Comparison of ENCODE assay signal across 15 cellular contexts in genomic region chr20:21523398-21523868, GRCh38. TPM values are rescaled to one million over a fixed set of nuclear protein-coding genes. Genes with fewer than 3 reads are reported as not detected.
DNase-seq lines count a peak whose midpoint lies in the region; ATAC-seq and TF ChIP-seq lines count a peak whose summit lies in the region.
"Had no signal": no experiment of that assay in that cellular context is flagged by ENCODE, and none has a peak within 500 bp of the region (broad histone marks: within the 10 kb centered on the region; RNA-seq: fewer than 3 reads in every experiment).

No MANE protein-coding gene starts in this region.

- H3K4me3 Mint-ChIP-seq in GM23338: peak overlapping the region; percentile 69
- H3K4me3 Mint-ChIP-seq in activated naive CD8-positive, alpha-beta T cell: peak overlapping the region; percentile 63

- 4% methylated on average over 14 of the region's 14 CpGs for WGBS in prostate gland

- H3K9me3 ChIP-seq in prostate gland: no peaks in the 10 kb centered on the region
- H3K9me3 ChIP-seq: esophagus squamous epithelium, testis had no signal

- H3K4me1 ChIP-seq in GM23338 (ENCODE audit: insufficient read depth) (peaks cover 56% of the 10 kb centered on the region), prostate gland (replicated peaks) (peaks cover 8% of the 10 kb centered on the region)
- H3K4me1 ChIP-seq: testis had no signal

- intact Hi-C loops in left colon (cut with DNase I, micrococcal nuclease): no loop called here
- intact Hi-C loops in prostate gland (cut with DNase I): no loop called here

- H3K36me3 ChIP-seq in GM23338 (ENCODE audit: insufficient read depth) (no peaks in the 10 kb centered on the region; the same call in 1 of the 2 replicates), prostate gland (no peaks in the 10 kb centered on the region)
- H3K36me3 ChIP-seq: esophagus squamous epithelium had no signal

- peaks cover 81% of the 10 kb centered on the region for H3K27me3 Mint-ChIP-seq in GM23338 (ENCODE audit: insufficient read depth, low read depth, poor library complexity)
- peaks cover 57% of the 10 kb centered on the region for H3K27me3 Mint-ChIP-seq in activated naive CD8-positive, alpha-beta T cell

- peaks cover 25% of the 10 kb centered on the region for H3F3A ChIP-seq in GM23338 (replicated peaks; ENCODE audit: low read depth)

- H4K20me1 ChIP-seq in GM23338 (replicated peaks; ENCODE audit: insufficient read depth): peaks cover 7% of the 10 kb centered on the region

- no peaks in the 10 kb centered on the region for H3K79me2 ChIP-seq in GM23338 (replicated peaks; ENCODE audit: insufficient read depth)

- peak overlapping the region; percentile 90 for H3K4me2 ChIP-seq in GM23338

- TF ChIP-seq POLR2A in prostate gland (IDR thresholded peaks at IDR 0.05): no peak

- DNase-seq in NCI-H2171 treated with DMSO at 0.1 percent for 48 hours (lab: John Stamatoyannopoulos, UW) (peak; percentile 71), NCI-H2171 (lab: John Stamatoyannopoulos, UW) (no peak), GM23338 (ENCODE audit: low spot score) (no peak), left colon (no peak), D341Med (ENCODE audit: low spot score) (no peak), prostate gland (ENCODE audit: low spot score) (no peak)
- DNase-seq: esophagus squamous epithelium, mammary epithelial cell, occipital lobe, OCI-M1, testis had no signal

- peak overlapping the region; percentile 66 for H3K4me3 ChIP-seq in GM23338
- no peak overlapping the region for H3K4me3 ChIP-seq in prostate gland
- H3K4me3 ChIP-seq: smooth muscle cell had no signal

- peaks cover 50% of the 10 kb centered on the region for H3K4me1 Mint-ChIP-seq in GM23338
- peaks cover 18% of the 10 kb centered on the region for H3K4me1 Mint-ChIP-seq in activated naive CD8-positive, alpha-beta T cell (ENCODE audit: low read depth)

- no peaks in the 10 kb centered on the region for H3K36me3 Mint-ChIP-seq in GM23338 (ENCODE audit: low read depth)
- no peaks in the 10 kb centered on the region for H3K36me3 Mint-ChIP-seq in activated naive CD8-positive, alpha-beta T cell

- H2AFZ ChIP-seq in GM23338: peak overlapping the region; percentile 87

- H3K27ac ChIP-seq in GM23338 (ENCODE audit: low read depth) (no peak overlapping the region), prostate gland (no peak overlapping the region)
- H3K27ac ChIP-seq: esophagus squamous epithelium, HL-60, testis had no signal

- H3K27ac Mint-ChIP-seq in GM23338: no peak overlapping the region
- no peak overlapping the region for H3K27ac Mint-ChIP-seq in activated naive CD8-positive, alpha-beta T cell

- no peak for ATAC-seq in GM23338
- ATAC-seq in left colon: peak; percentile 10
- no peak for ATAC-seq in HG03439 (IDR thresholded peaks at IDR 0.05; ENCODE audit: unreplicated experiment)

- peaks cover 97% of the 10 kb centered on the region for H3K27me3 ChIP-seq in GM23338 (ENCODE audit: insufficient read depth)
- H3K27me3 ChIP-seq in prostate gland (replicated peaks; ENCODE audit: insufficient read depth): peaks cover 51% of the 10 kb centered on the region
- H3K27me3 ChIP-seq: testis had no signal

- H3K9me2 ChIP-seq in GM23338 (ENCODE audit: insufficient read depth): no peaks in the 10 kb centered on the region

- TF ChIP-seq CTCF in GM23338 (conservative IDR thresholded peaks at IDR 0.05; ENCODE audit: low read depth in 2 of 2) (no peak), prostate gland (IDR thresholded peaks at IDR 0.05) (no peak)

- peaks cover 7% of the 10 kb centered on the region for H3K9me3 Mint-ChIP-seq in GM23338
- no peaks in the 10 kb centered on the region for H3K9me3 Mint-ChIP-seq in activated naive CD8-positive, alpha-beta T cell (ENCODE audit: low read depth)

TF ChIP-seq in GM23338, 12 proteins besides CTCF, POLR2A, EP300 and RAD21:
- TF ChIP-seq JUNB (IDR thresholded peaks at IDR 0.05; ENCODE audit: unreplicated experiment): no peak
- TF ChIP-seq CREB1 (CRISPR knock-in tag; IDR thresholded peaks at IDR 0.05; ENCODE audit: low read depth): no peak
- no peak for TF ChIP-seq ETS1 (IDR thresholded peaks at IDR 0.05)
- peak; percentile 10 for TF ChIP-seq EZH2 (IDR thresholded peaks at IDR 0.05; ENCODE audit: low read depth, unreplicated experiment)
TF ChIP-seq in GM23338: peak in this region for 1.

RNA-seq across cellular contexts. Expression of gene NKX2-2, which starts 9.6 kb away (rescaled TPM):
- total RNA-seq in GM23338 (2014; rRNA removed; shearing (Covaris generic)): not detected in 2 replicates
- not detected in 2 replicates for polyA plus RNA-seq in GM23338 (2016; fragmentation: Nextera tagmentation; extraction: Ambion mirVana)
- total RNA-seq in left colon: 1 to 10 TPM; 1.4 TPM
- total RNA-seq in prostate gland: under 1 TPM in 1 of 2 donors, not detected in 1; 0.14 TPM
- total RNA-seq: esophagus squamous epithelium, mammary epithelial cell, smooth muscle cell had no signal
- polyA plus RNA-seq: mammary epithelial cell, smooth muscle cell had no signal
